Comparison of ENCODE assay signal across 8 cellular contexts in genomic region chr11:57458410-57459111, GRCh38. TPM values are rescaled to one million over a fixed set of nuclear protein-coding genes. Genes with fewer than 3 reads are reported as not detected.
DNase-seq lines count a peak whose midpoint lies in the region; ATAC-seq and TF ChIP-seq lines count a peak whose summit lies in the region.

No MANE protein-coding gene starts in this region.

- whole genome bisulfite sequencing in right lobe of liver (ENCODE audit: insufficient coverage, low coverage, low lambda C conversion rate, missing lambda C conversion rate), result under 1% methylated on average over 21 of the region's 41 CpGs

- H3K4me3 ChIP-seq in CD8-positive, alpha-beta T cell (ENCODE audit: low read depth, low read length), result peak overlapping the region; percentile 62
- H3K4me3 ChIP-seq in cardiac fibroblast (replicated peaks in 1 of 2; ENCODE audit: low read depth in 2 of 2, low read length in 2 of 2) (peak overlapping the region; percentile 26 to 28), right lobe of liver (peak overlapping the region; percentile 56 to 65 (median 61))

- H3K4me3 Mint-ChIP-seq in CD8-positive, alpha-beta T cell, result peak overlapping the region; percentile 86
- peak overlapping the region; percentile 87 for H3K4me3 Mint-ChIP-seq in T-helper 2 cell treated with Interferon-gamma antibody and Interleukin-4, amounts not matched to agents 5 μg/mL and 100 μg/mL, for 36 hours

- CTCF ChIA-PET in CD8-positive, alpha-beta T cell (lab: Charles Lee), result interaction anchor here (0.7 to 10.4 kb wide), 38 partner anchors 9 to 1271 kb away, joined by 3 to 237 read pairs (median 7); partner anchors contain the start of genes P2RX3, SLC43A1, SLC43A3 and TIMM10

- H3K4me1 Mint-ChIP-seq in CD8-positive, alpha-beta T cell (ENCODE audit: low read depth), result peaks cover 27% of the 10 kb centered on the region
- peaks cover 19% of the 10 kb centered on the region for H3K4me1 Mint-ChIP-seq in T-helper 2 cell treated with Interferon-gamma antibody and Interleukin-4, amounts not matched to agents 5 μg/mL and 100 μg/mL, for 36 hours (ENCODE audit: low read depth)

- peaks cover 37% of the 10 kb centered on the region for H3K4me1 ChIP-seq in CD8-positive, alpha-beta T cell (ENCODE audit: insufficient read depth, low read length)
- H3K4me1 ChIP-seq in right lobe of liver, result peaks cover 0 to 57% (median 12%) of the 10 kb centered on the region in 4 donors

- H3K27me3 Mint-ChIP-seq in CD8-positive, alpha-beta T cell (ENCODE audit: low read depth), result peaks cover 25% of the 10 kb centered on the region
- peaks cover 47% of the 10 kb centered on the region for H3K27me3 Mint-ChIP-seq in T-helper 2 cell treated with Interferon-gamma antibody and Interleukin-4, amounts not matched to agents 5 μg/mL and 100 μg/mL, for 36 hours (ENCODE audit: low read depth)

- no peaks in the 10 kb centered on the region for H3K9me3 Mint-ChIP-seq in CD8-positive, alpha-beta T cell
- H3K9me3 Mint-ChIP-seq in T-helper 2 cell treated with Interferon-gamma antibody and Interleukin-4, amounts not matched to agents 5 μg/mL and 100 μg/mL, for 36 hours, result no peaks in the 10 kb centered on the region

- H3K27ac ChIP-seq in CD8-positive, alpha-beta T cell (ENCODE audit: low read depth, low read length), result no peak overlapping the region
- H3K27ac ChIP-seq in right lobe of liver, result peak overlapping the region; percentile 23 to 74 (median 70)

- no peaks in the 10 kb centered on the region for H3K36me3 ChIP-seq in CD8-positive, alpha-beta T cell (ENCODE audit: insufficient read depth, low read length)
- no peaks in the 10 kb centered on the region for H3K36me3 ChIP-seq in right lobe of liver

- POLR2A ChIA-PET in CD8-positive, alpha-beta T cell (lab: Charles Lee), result interaction anchor here (0.6 to 1.6 kb wide), 6 partner anchors 13 to 122 kb away, joined by 3 to 8 read pairs (median 3); no protein-coding TSS in a partner anchor

- H3K27ac Mint-ChIP-seq in CD8-positive, alpha-beta T cell, result peak overlapping the region; percentile 27
- no peak overlapping the region for H3K27ac Mint-ChIP-seq in T-helper 2 cell treated with Interferon-gamma antibody and Interleukin-4, amounts not matched to agents 5 μg/mL and 100 μg/mL, for 36 hours

- intact Hi-C loops in CD8-positive, alpha-beta T cell (cut with DNase I, micrococcal nuclease), result loop anchor here (1.0 to 2.0 kb wide), 4 partner anchors 22 to 188 kb away; no protein-coding TSS in a partner anchor
- intact Hi-C loops in right lobe of liver (cut with DNase I), result no loop called here

- no peaks in the 10 kb centered on the region for H3K36me3 Mint-ChIP-seq in CD8-positive, alpha-beta T cell
- no peaks in the 10 kb centered on the region for H3K36me3 Mint-ChIP-seq in T-helper 2 cell treated with Interferon-gamma antibody and Interleukin-4, amounts not matched to agents 5 μg/mL and 100 μg/mL, for 36 hours (ENCODE audit: low read depth)

- H3K9me3 ChIP-seq in CD8-positive, alpha-beta T cell (ENCODE audit: low read length), result no peaks in the 10 kb centered on the region
- no peaks in the 10 kb centered on the region for H3K9me3 ChIP-seq in right lobe of liver

- DNase-seq in CD8-positive, alpha-beta T cell, result peak in 5 of 7 experiments; percentile 39 to 71 (median 54)
- peak; percentile 18 for DNase-seq in T-helper 2 cell treated with Interferon-gamma antibody and Interleukin-4, amounts not matched to agents 5 μg/mL and 100 μg/mL, for 36 hours (ENCODE audit: low spot score)
- peak in 1 of 2 donors; percentile 29 for DNase-seq in cardiac fibroblast (ENCODE audit: low read depth in 2 of 2)
- DNase-seq in right lobe of liver, result peak; percentile 80 to 85 (median 82)
- peak; percentile 35 for DNase-seq in stimulated activated CD8-positive, alpha-beta memory T cell treated with anti-CD3 and anti-CD28 coated beads, Interleukin-4, amount 100 ng/mL, for 24 hours (ENCODE audit: low read depth)
- DNase-seq in SHP77 treated with DMSO at 0.1 percent for 48 hours (lab: John Stamatoyannopoulos, UW), result no peak

- peak; percentile 27 for ATAC-seq in CD8-positive, alpha-beta T cell
- peak; percentile 27 for ATAC-seq in HG03354 (IDR thresholded peaks at IDR 0.05; ENCODE audit: poor library complexity, severe bottlenecking, unreplicated experiment)
- ATAC-seq in right lobe of liver, result peak; percentile 53 to 63 (median 58)
- ATAC-seq in GM21825 (IDR thresholded peaks at IDR 0.05; ENCODE audit: unreplicated experiment), result no peak

- TF ChIP-seq CTCF in CD8-positive, alpha-beta T cell (IDR thresholded peaks at IDR 0.05), result peak; percentile 85
- TF ChIP-seq CTCF in cardiac fibroblast (IDR thresholded peaks at IDR 0.05; ENCODE audit: low read depth, low read length) (peak; percentile 77), right lobe of liver (IDR thresholded peaks at IDR 0.05) (peak; percentile 65 to 80 (median 72))

- peaks cover 14% of the 10 kb centered on the region for H3K27me3 ChIP-seq in CD8-positive, alpha-beta T cell (ENCODE audit: insufficient read depth, low read length)
- no peaks in the 10 kb centered on the region for H3K27me3 ChIP-seq in right lobe of liver

- no peak for TF ChIP-seq POLR2A in right lobe of liver (IDR thresholded peaks at IDR 0.05)

RNA-seq across cellular contexts. Expression of gene RTN4RL2, which starts 1.8 kb away (rescaled TPM):
- total RNA-seq in CD8-positive, alpha-beta T cell, result under 1 TPM; 0.16 to 0.31 TPM
- 10 to 100 TPM; 12.5 to 54.4 (median 18.6) TPM for total RNA-seq in right lobe of liver

RNA-seq across cellular contexts. Expression of gene SLC43A3, which starts 31.6 kb away (rescaled TPM):
- total RNA-seq in CD8-positive, alpha-beta T cell, result 10 to 100 TPM in 1 of 2 experiments, 1 to 10 TPM in 1; 9.3 to 11.3 TPM
- 100 to 1,000 TPM; 109 to 259 (median 185) TPM for total RNA-seq in right lobe of liver

RNA-seq across cellular contexts. Expression of gene SLC43A1, which starts 56.9 kb away (rescaled TPM):
- total RNA-seq in CD8-positive, alpha-beta T cell, result 1 to 10 TPM; 4.4 to 7.5 TPM
- total RNA-seq in right lobe of liver, result 100 to 1,000 TPM in 3 of 6 experiments, 10 to 100 TPM in 3; 38.9 to 173 (median 106) TPM

Comparison
In these comparisons a context has a peak if more than half of its experiments do, and no peak if none do; other contexts are left out.
1. RNA of gene RTN4RL2, which starts 1.8 kb away (total RNA-seq): 12.5 to 54.4 TPM in right lobe of liver; 0.16 to 0.31 TPM in CD8-positive, alpha-beta T cell; every median in the first group is over 10 times any median in the second.
2. RNA of gene SLC43A3, which starts 31.6 kb away (total RNA-seq): 109 to 259 TPM in right lobe of liver; 9.3 to 11.3 TPM in CD8-positive, alpha-beta T cell; every median in the first group is over 4 times any median in the second.
3. RNA of gene SLC43A1, which starts 56.9 kb away (total RNA-seq): 38.9 to 173 TPM in right lobe of liver; 4.4 to 7.5 TPM in CD8-positive, alpha-beta T cell; every median in the first group is over 4 times any median in the second.
4. intact Hi-C loops: an anchor here in CD8-positive, alpha-beta T cell (1.0 to 2.0 kb wide); none called in right lobe of liver.
5. Peak in every context shown above with its lines, with median percentiles within 50 percentile points of each other: H3K4me3 ChIP-seq and CTCF ChIP-seq.